ENCODE assay signal across 2 cellular contexts in genomic region chr5:1161108-1161831, GRCh38.
TF ChIP-seq lines count a peak whose summit lies in the region.

No MANE protein-coding gene starts in this region.

TF ChIP-seq in HCT116, 20 proteins besides CTCF, POLR2A, EP300 and RAD21:
- peak; percentile 26 for TF ChIP-seq YY1 (IDR thresholded peaks at IDR 0.05; ENCODE audit: extremely low read depth, insufficient replicate concordance, low read depth, low read length)
- TF ChIP-seq CBX3 (IDR thresholded peaks at IDR 0.05; ENCODE audit: low read depth), result peak; percentile 87
- TF ChIP-seq JUND (IDR thresholded peaks at IDR 0.05), result peak; percentile 73
- no peak for TF ChIP-seq SRF (IDR thresholded peaks at IDR 0.05; ENCODE audit: low read depth)
- peak; percentile 23 for TF ChIP-seq TCF7L2 (IDR thresholded peaks at IDR 0.05; ENCODE audit: borderline replicate concordance, extremely low read depth, insufficient read depth, insufficient read length)

TF ChIP-seq in H1, 55 proteins besides CTCF, POLR2A, EP300 and RAD21:
- no peak; the same call in 1 of the 2 replicates for TF ChIP-seq KDM1A (IDR thresholded peaks at IDR 0.05; ENCODE audit: borderline replicate concordance, low read length)
- 0 out of 2 replicates have a peak, but pooled peaks have one; percentile 18 for TF ChIP-seq JUND (IDR thresholded peaks at IDR 0.05; ENCODE audit: low read length)
TF ChIP-seq in H1: peak in this region for 1.
